Comparison of ENCODE assay signal across 10 cellular contexts in genomic region chr6:152595507-152595906, GRCh38. TPM values are rescaled to one million over a fixed set of nuclear protein-coding genes. Genes with fewer than 3 reads are reported as not detected.
DNase-seq lines count a peak whose midpoint lies in the region; ATAC-seq and TF ChIP-seq lines count a peak whose summit lies in the region.
"Had no signal": no experiment of that assay in that cellular context is flagged by ENCODE, and none has a peak within 500 bp of the region (broad histone marks: within the 10 kb centered on the region; RNA-seq: fewer than 3 reads in every experiment).

No MANE protein-coding gene starts in this region.

- WGBS in heart left ventricle, 4 donors = 63 to 82% (median 73%) methylated on average over 4 of the region's 4 CpGs
- 25 to 30% methylated on average over 4 of the region's 4 CpGs for WGBS in aorta, 2 donors

- H3K4me3 ChIP-seq in heart left ventricle (no peak overlapping the region), aorta (ENCODE audit: low read length in 2 of 2) (no peak overlapping the region)
- H3K4me3 ChIP-seq: MG63, mucosa of descending colon had no signal

- H3K4me1 ChIP-seq in heart left ventricle (peaks cover 0 to 42% (median 10%) of the 10 kb centered on the region in 12 donors), foreskin keratinocyte (no peaks in the 10 kb centered on the region), aorta (ENCODE audit: control insufficient read depth in 1 of 2, insufficient read depth in 2 of 2, low read length in 2 of 2) (no peaks in the 10 kb centered on the region)

- in situ Hi-C loops in SK-MEL-5 (cut with HindIII; ENCODE audit: low pct_unique_long_range_greater_than_20kb, low sequenced_read_pairs) = no loop called here

- H3K36me3 ChIP-seq in heart left ventricle = no peaks in the 10 kb centered on the region
- no peaks in the 10 kb centered on the region for H3K36me3 ChIP-seq in aorta (ENCODE audit: control insufficient read depth in 1 of 2, insufficient read depth in 2 of 2, low read length in 1 of 2)
- H3K36me3 ChIP-seq: MG63 had no signal

- no peak overlapping the region for H3K27ac ChIP-seq in heart left ventricle
- H3K27ac ChIP-seq in foreskin keratinocyte = no peak overlapping the region
- H3K27ac ChIP-seq in aorta (ENCODE audit: low read depth in 1 of 2, low read length in 2 of 2) = no peak overlapping the region

- no peak for ATAC-seq in heart left ventricle
- no peak for ATAC-seq in left ventricle myocardium superior
- peak; percentile 45 for ATAC-seq in foreskin keratinocyte
- peak; percentile 39 for ATAC-seq in aorta (ENCODE audit: low FRiP score)
- ATAC-seq: mucosa of descending colon had no signal

- peak in 7 of 12 donors; percentile 4 to 43 (median 36) for TF ChIP-seq CTCF in heart left ventricle (IDR thresholded peaks at IDR 0.05)
- TF ChIP-seq CTCF in foreskin keratinocyte (conservative IDR thresholded peaks at IDR 0.05) = peak; percentile 38

- no peak for DNase-seq in heart left ventricle
- DNase-seq in left ventricle myocardium superior = no peak
- peak; percentile 24 for DNase-seq in SK-MEL-5 (ENCODE audit: low read depth, low spot score)
- DNase-seq in foreskin keratinocyte = no peak
- DNase-seq in aorta = no peak
- no peak for DNase-seq in MV-4-11 (lab: John Stamatoyannopoulos, UW)
- DNase-seq in GM19238 (ENCODE audit: insufficient read length, low spot score) = no peak
- no peak for DNase-seq in EL
- DNase-seq: MG63, mucosa of descending colon had no signal

- no peak for TF ChIP-seq POLR2A in heart left ventricle (IDR thresholded peaks at IDR 0.05)

- H3K27me3 ChIP-seq in heart left ventricle (no peaks in the 10 kb centered on the region), foreskin keratinocyte (no peaks in the 10 kb centered on the region), aorta (ENCODE audit: control insufficient read depth in 1 of 2, insufficient read depth in 2 of 2, low read length in 1 of 2) (no peaks in the 10 kb centered on the region)

- no peaks in the 10 kb centered on the region for H3K9me3 ChIP-seq in heart left ventricle
- no peaks in the 10 kb centered on the region for H3K9me3 ChIP-seq in aorta (ENCODE audit: control insufficient read depth, low read length)
- H3K9me3 ChIP-seq: MG63, mucosa of descending colon had no signal

- intact Hi-C loops in heart left ventricle (cut with DNase I) (loop anchor here in 1 of 10 donors (5.0 kb wide), 1 partner anchor 42 kb away; the partner anchor contains the start of gene SYNE1), left ventricle myocardium superior (cut with micrococcal nuclease) (no loop called here), aorta (cut with DNase I) (no loop called here)

RNA-seq across cellular contexts. Expression of gene SYNE1, which starts 41.7 kb away (rescaled TPM):
- 100 to 1,000 TPM in 6 of 9 donors, 10 to 100 TPM in 3; 60.9 to 178 (median 128) TPM for total RNA-seq in heart left ventricle
- polyA plus RNA-seq in heart left ventricle = 10 to 100 TPM; 25.0 to 76.4 TPM
- total RNA-seq in left ventricle myocardium superior = 80.8 TPM
- total RNA-seq in SK-MEL-5 (2014; rRNA removed; shearing (Covaris generic)) = 25.5 and 35.7 TPM in 2 replicates
- polyA plus RNA-seq in SK-MEL-5 (2015; cell fraction: cytosol; rRNA removed) = 20.1 and 27.9 TPM in 2 replicates
- polyA plus RNA-seq in SK-MEL-5 (2015; cell fraction: nucleus; rRNA removed) = 26.8 and 41.9 TPM in 2 replicates
- total RNA-seq in foreskin keratinocyte = 8.5 and 11.2 TPM in 2 replicates
- polyA plus RNA-seq in foreskin keratinocyte = 1.7 and 1.9 TPM in 2 replicates
- 100 to 1,000 TPM; 324 to 356 TPM for total RNA-seq in aorta
- 100 to 1,000 TPM in 1 of 2 donors, 10 to 100 TPM in 1; 54.3 to 118 TPM for polyA plus RNA-seq in aorta

Comparison
In these comparisons a context has a peak if more than half of its experiments do, and no peak if none do; other contexts are left out.
1. ATAC-seq: peak in foreskin keratinocyte (single experiment) and aorta (single experiment); none in heart left ventricle (0 of 4) and left ventricle myocardium superior (single experiment).